In genomic region chr21:22554690-22555316, GRCh38 we compare ENCODE assay signal across 25 cellular contexts.
"Had no signal": no experiment of that assay in that cellular context is flagged by ENCODE, and none has a peak within 500 bp of the region (broad histone marks: within the 10 kb centered on the region; RNA-seq: fewer than 3 reads in every experiment).

No MANE protein-coding gene starts in this region.

- H3K4me1 ChIP-seq: colonic mucosa, gastrocnemius medialis, left lung, parathyroid adenoma, testis, tibial artery, upper lobe of left lung had no signal

- H3K9me3 Mint-ChIP-seq: endodermal cell had no signal

- H3K79me2 ChIP-seq: parathyroid adenoma had no signal

- H3K27ac ChIP-seq: colonic mucosa, epithelial cell of prostate, gastrocnemius medialis, left lung, neutrophil, parathyroid adenoma, testis, tibial artery, upper lobe of left lung had no signal

- H3K27ac Mint-ChIP-seq: dendritic cell treated with granulocyte-macrophage colony-stimulating factor and Interleukin-4, amounts not matched to agents 40 ng/mL and 50 ng/mL, for 4 days; endodermal cell; natural killer cell; progenitor cell of endocrine pancreas; stimulated activated memory B cell treated with anti-CD40 and anti-IgM and Interleukin-4, amounts not matched to agents 10 μg/mL and 1 μg/mL and 100 μg/mL, for 72 hours had no signal

- H2AFZ ChIP-seq: parathyroid adenoma had no signal

- H3K36me3 ChIP-seq: colonic mucosa, gastrocnemius medialis, left lung, neutrophil, tibial artery, upper lobe of left lung had no signal

- ATAC-seq: esophagus mucosa; gastrocnemius medialis; left lung; natural killer cell; sciatic nerve; stimulated activated memory B cell treated with anti-CD40 and anti-IgM and Interleukin-4, amounts not matched to agents 10 μg/mL and 1 μg/mL and 100 μg/mL, for 72 hours; stimulated activated naive CD8-positive, alpha-beta T cell treated with anti-CD3 and anti-CD28 coated beads, Interleukin-15, Interleukin-2, amounts not matched to agents 100 U/mL and 50 U/mL, for 24 hours had no signal

- H3K36me3 Mint-ChIP-seq: natural killer cell; stimulated activated memory B cell treated with anti-CD40 and anti-IgM and Interleukin-4, amounts not matched to agents 10 μg/mL and 1 μg/mL and 100 μg/mL, for 72 hours had no signal

- H3K4me1 Mint-ChIP-seq: endodermal cell; natural killer cell; stimulated activated memory B cell treated with anti-CD40 and anti-IgM and Interleukin-4, amounts not matched to agents 10 μg/mL and 1 μg/mL and 100 μg/mL, for 72 hours had no signal

- H3K9me3 ChIP-seq: colonic mucosa, gastrocnemius medialis, neutrophil, testis, tibial artery, upper lobe of left lung had no signal

- H3K27me3 ChIP-seq: colonic mucosa, gastrocnemius medialis, left lung, neutrophil, testis, tibial artery, upper lobe of left lung had no signal

- H3K27me3 Mint-ChIP-seq: dendritic cell treated with granulocyte-macrophage colony-stimulating factor and Interleukin-4, amounts not matched to agents 40 ng/mL and 50 ng/mL, for 4 days; progenitor cell of endocrine pancreas; stimulated activated memory B cell treated with anti-CD40 and anti-IgM and Interleukin-4, amounts not matched to agents 10 μg/mL and 1 μg/mL and 100 μg/mL, for 72 hours had no signal

- DNase-seq: colonic mucosa; effector CD8-positive, alpha-beta T cell; endodermal cell; foreskin fibroblast; gastrocnemius medialis; head of caudate nucleus; left lung; natural killer cell; stimulated activated CD4-positive, alpha-beta T cell treated with anti-CD3 and anti-CD28 coated beads, Interleukin-2, amount 100 ng/mL, for 24 hours; stimulated activated CD4-positive, alpha-beta T cell treated with anti-CD3 and anti-CD28 coated beads, Interleukin-4, amount 100 ng/mL, for 24 hours; stimulated activated naive CD8-positive, alpha-beta T cell treated with anti-CD3 and anti-CD28 coated beads, Interleukin-15, Interleukin-2, amounts not matched to agents 100 U/mL and 50 U/mL, for 24 hours; substantia nigra; testis; tibial artery; upper lobe of left lung had no signal

- FAIRE-seq: keratinocyte, urothelium cell line had no signal

- H3K4me3 ChIP-seq: colonic mucosa, gastrocnemius medialis, left lung, testis, tibial artery, upper lobe of left lung had no signal

- H3K4me3 Mint-ChIP-seq: dendritic cell treated with granulocyte-macrophage colony-stimulating factor and Interleukin-4, amounts not matched to agents 40 ng/mL and 50 ng/mL, for 4 days; endodermal cell; natural killer cell; stimulated activated memory B cell treated with anti-CD40 and anti-IgM and Interleukin-4, amounts not matched to agents 10 μg/mL and 1 μg/mL and 100 μg/mL, for 72 hours had no signal

- H3K9ac ChIP-seq: parathyroid adenoma had no signal
